ENCODE assay signal across 14 cellular contexts in the genomic region with DNA sequence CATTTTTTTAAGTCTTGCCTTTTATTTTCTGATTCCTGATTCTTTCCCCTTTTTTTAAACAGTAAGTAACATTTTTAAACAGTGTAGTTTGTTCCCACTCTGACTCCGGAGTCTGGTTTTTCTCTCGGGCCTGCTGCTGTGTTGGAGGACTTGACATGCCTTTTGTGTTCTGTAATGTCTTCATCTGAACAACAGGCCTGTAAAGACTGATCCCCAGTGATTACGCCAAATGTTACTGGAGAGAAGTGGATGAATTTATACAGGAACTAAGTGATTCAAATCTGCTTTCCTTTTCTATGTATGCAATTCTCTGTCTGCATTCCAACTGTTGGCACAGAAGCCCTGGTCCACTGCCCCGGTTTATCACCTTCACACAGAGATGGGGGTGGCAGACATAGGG. TPM values are rescaled to one million over a fixed set of nuclear protein-coding genes. Genes with fewer than 3 reads are reported as not detected.
DNase-seq lines count a peak whose midpoint lies in the region; ATAC-seq, FAIRE-seq and TF ChIP-seq lines count a peak whose summit lies in the region.
"Had no signal": no experiment of that assay in that cellular context is flagged by ENCODE, and none has a peak within 500 bp of the region (broad histone marks: within the 10 kb centered on the region; RNA-seq: fewer than 3 reads in every experiment).

No MANE protein-coding gene starts in this region.

- H3K9me3 ChIP-seq in heart right ventricle = no peaks in the 10 kb centered on the region
- H3K9me3 ChIP-seq in right cardiac atrium (ENCODE audit: control insufficient read depth, low read length) = no peaks in the 10 kb centered on the region
- no peaks in the 10 kb centered on the region for H3K9me3 ChIP-seq in aorta (ENCODE audit: control insufficient read depth, low read length)

- H3K36me3 Mint-ChIP-seq in mesothelial cell of epicardium = no peaks in the 10 kb centered on the region
- H3K36me3 Mint-ChIP-seq: neural progenitor cell had no signal

- peaks cover 15 to 95% (median 74%) of the 10 kb centered on the region in 9 donors for H3K4me1 ChIP-seq in heart right ventricle
- H3K4me1 ChIP-seq in right cardiac atrium (ENCODE audit: control insufficient read depth, insufficient read depth, low read length) = peaks cover 20% of the 10 kb centered on the region
- peaks cover 0 to 3% of the 10 kb centered on the region in 2 donors for H3K4me1 ChIP-seq in aorta (ENCODE audit: control insufficient read depth in 1 of 2, insufficient read depth in 2 of 2, low read length in 2 of 2)

- FAIRE-seq in endometrium (lab: Jason Lieb, UNC) = peak; percentile 87
- FAIRE-seq: GM12891 had no signal

- no peaks in the 10 kb centered on the region for H3K9me3 Mint-ChIP-seq in mesothelial cell of epicardium
- H3K9me3 Mint-ChIP-seq: activated T-cell treated with anti-CD3 and anti-CD28 coated beads, Interleukin-2, amount 50 U/mL, for 72 hours; neural progenitor cell had no signal

- intact Hi-C loops in heart right ventricle (cut with DNase I) (loop anchor here in 5 of 10 donors (5.0 to 10.0 kb wide), 5 partner anchors 34 to 224 kb away; a partner anchor contains a TSS), right cardiac atrium (cut with DNase I) (loop anchor here in 2 of 4 donors (5.0 to 10.0 kb wide), 3 partner anchors 39 to 316 kb away; a partner anchor contains a TSS), aorta (cut with DNase I) (no loop called here)

- peaks cover 57% of the 10 kb centered on the region for H3K4me1 Mint-ChIP-seq in mesothelial cell of epicardium

- 33 to 46% methylated on average over 4 of the region's 4 CpGs for WGBS in heart right ventricle, 2 donors
- 37% methylated on average over 4 of the region's 4 CpGs for WGBS in right cardiac atrium
- WGBS in aorta, 2 donors = 5 to 10% methylated on average over 4 of the region's 4 CpGs

- DNase-seq in heart right ventricle (no peak), right cardiac atrium (no peak), mesothelial cell of epicardium (ENCODE audit: low spot score in 2 of 2, unreplicated experiment in 2 of 2) (no peak), aorta (no peak), H4 (ENCODE audit: low spot score) (no peak), NCI-H1417 (lab: John Stamatoyannopoulos, UW) (no peak)
- DNase-seq: activated T-cell treated with anti-CD3 and anti-CD28 coated beads, Interleukin-2, amount 50 U/mL, for 72 hours; DMS79 treated with DMSO at 0.1 percent for 48 hours; H7; left colon had no signal

- peak overlapping the region in 6 of 10 donors; percentile 66 to 84 (median 78) for H3K27ac ChIP-seq in heart right ventricle
- no peak overlapping the region for H3K27ac ChIP-seq in right cardiac atrium (ENCODE audit: low read length)
- H3K27ac ChIP-seq in aorta (ENCODE audit: low read depth in 1 of 2, low read length in 2 of 2) = peak overlapping the region; percentile 45 to 69
- H3K27ac ChIP-seq: neural progenitor cell had no signal

- H3K4me3 Mint-ChIP-seq in mesothelial cell of epicardium = no peak overlapping the region
- H3K4me3 Mint-ChIP-seq: neural progenitor cell had no signal

- H3K4me3 ChIP-seq in heart right ventricle = no peak overlapping the region
- H3K4me3 ChIP-seq in right cardiac atrium (ENCODE audit: low read length) = no peak overlapping the region
- H3K4me3 ChIP-seq in aorta (ENCODE audit: low read length in 2 of 2) = no peak overlapping the region
- H3K4me3 ChIP-seq: neural progenitor cell had no signal

- H3K36me3 ChIP-seq in heart right ventricle (no peaks in the 10 kb centered on the region), aorta (ENCODE audit: control insufficient read depth in 1 of 2, insufficient read depth in 2 of 2, low read length in 1 of 2) (no peaks in the 10 kb centered on the region)
- H3K36me3 ChIP-seq: neural progenitor cell had no signal

- peak in 4 of 8 donors; percentile 27 to 58 (median 40) for ATAC-seq in heart right ventricle
- no peak for ATAC-seq in right cardiac atrium
- ATAC-seq in aorta (ENCODE audit: low FRiP score) = no peak
- ATAC-seq in GM19324 (IDR thresholded peaks at IDR 0.05; ENCODE audit: low FRiP score, unreplicated experiment) = no peak
- ATAC-seq: left colon had no signal

- H3K27me3 ChIP-seq in heart right ventricle (no peaks in the 10 kb centered on the region), right cardiac atrium (ENCODE audit: control insufficient read depth, insufficient read depth) (no peaks in the 10 kb centered on the region), aorta (ENCODE audit: control insufficient read depth in 1 of 2, insufficient read depth in 2 of 2, low read length in 1 of 2) (no peaks in the 10 kb centered on the region)
- H3K27me3 ChIP-seq: neural progenitor cell had no signal

- TF ChIP-seq CTCF in heart right ventricle (IDR thresholded peaks at IDR 0.05) (no peak), mesothelial cell of epicardium (IDR thresholded peaks at IDR 0.05; ENCODE audit: unreplicated experiment) (no peak)

- peaks cover 10% of the 10 kb centered on the region for H3K27me3 Mint-ChIP-seq in mesothelial cell of epicardium (ENCODE audit: low read depth)

- peak overlapping the region; percentile 80 for H3K27ac Mint-ChIP-seq in mesothelial cell of epicardium
- H3K27ac Mint-ChIP-seq: neural progenitor cell had no signal

RNA-seq across cellular contexts. Expression of a gene that starts 54.3 kb away (rescaled TPM):
- total RNA-seq in heart right ventricle (1 to 10 TPM; 4.1 to 8.5 (median 5.2) TPM), right cardiac atrium (1 to 10 TPM; 7.3 to 9.0 (median 8.2) TPM), mesothelial cell of epicardium (9.0 to 12.9 TPM (median 9.3 TPM) in 3 replicates), aorta (1 to 10 TPM; 5.3 to 8.0 TPM)
- polyA plus RNA-seq in heart right ventricle (1 to 10 TPM; 2.5 to 4.4 TPM), right cardiac atrium (4.9 TPM), aorta (10 to 100 TPM in 1 of 2 donors, 1 to 10 TPM in 1; 6.7 to 10.3 TPM)
- 1.7 and 2.4 TPM in 2 replicates for total RNA-seq in H4 (2014; rRNA removed; shearing (Covaris generic))
